Comparison of ENCODE assay signal across 31 cellular contexts in the genomic region with DNA sequence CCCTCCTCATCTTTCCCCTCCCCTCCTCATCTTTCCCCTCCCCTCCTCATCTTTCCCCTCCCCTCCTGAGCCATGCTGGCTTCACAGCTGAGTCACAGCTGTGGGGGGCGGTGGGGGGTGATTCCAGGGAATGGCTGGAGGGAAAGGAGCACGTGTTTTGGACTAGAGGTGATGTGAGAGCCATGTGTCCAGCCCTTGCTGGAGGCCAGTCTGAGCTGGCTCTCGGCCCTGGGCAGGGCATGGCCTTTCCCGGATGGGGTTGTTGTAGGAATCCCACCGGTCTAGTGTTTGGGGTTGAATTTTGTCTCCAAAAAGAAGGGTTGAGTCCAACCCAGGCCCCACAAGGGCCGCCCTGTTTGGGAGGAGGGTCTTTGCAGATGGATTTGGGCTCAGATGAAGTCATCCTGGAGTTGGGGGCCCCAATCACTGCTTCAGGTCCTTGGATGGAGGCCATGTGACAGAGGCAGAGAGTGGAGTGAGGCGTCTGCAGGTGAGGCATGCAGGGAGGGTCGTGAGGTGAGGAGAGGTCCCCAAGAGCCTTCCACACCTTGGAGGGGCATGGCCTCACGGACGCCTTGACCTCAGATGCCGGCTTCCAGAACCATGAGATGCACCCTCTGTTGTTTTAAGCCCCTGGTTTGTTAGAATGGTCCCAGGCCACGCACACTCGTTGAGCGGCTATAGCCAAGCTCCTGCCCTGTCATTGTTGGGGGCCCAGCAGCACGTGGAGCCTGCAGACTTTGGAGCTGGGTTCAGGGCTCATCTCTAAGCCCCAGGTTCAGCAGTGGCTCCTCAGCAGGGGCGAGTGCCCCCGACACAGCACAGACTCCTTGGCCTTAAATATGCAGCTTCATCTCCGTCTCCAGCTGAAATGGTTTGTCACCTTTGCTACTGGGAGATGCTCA.
DNase-seq lines count a peak whose midpoint lies in the region; ATAC-seq and TF ChIP-seq lines count a peak whose summit lies in the region.
"Had no signal": no experiment of that assay in that cellular context is flagged by ENCODE, and none has a peak within 500 bp of the region (broad histone marks: within the 10 kb centered on the region; RNA-seq: fewer than 3 reads in every experiment).

No MANE protein-coding gene starts in this region.

- CTCF ChIA-PET in activated CD4-positive, alpha-beta T cell treated with anti-CD3 and anti-CD28 coated beads for 36 hours (lab: Charles Lee) = no interaction called here

- no peak for TF ChIP-seq CTCF in spleen (IDR thresholded peaks at IDR 0.05 in 8 of 11, conservative IDR thresholded peaks at IDR 0.05 in 3 of 11)

- intact Hi-C loops in activated CD4-positive, alpha-beta T cell treated with anti-CD3 and anti-CD28 coated beads for 36 hours (cut with DNase I, micrococcal nuclease) = no loop called here
- intact Hi-C loops in spleen (cut with DNase I; ENCODE audit: low total_unique reads) = no loop called here

- H3K27ac ChIP-seq in spleen = no peak overlapping the region
- no peak overlapping the region for H3K27ac ChIP-seq in SJCRH30
- H3K27ac ChIP-seq: 22Rv1, C4-2B, esophagus squamous epithelium, RWPE1, skin epidermis had no signal

- POLR2A ChIA-PET in activated CD4-positive, alpha-beta T cell treated with anti-CD3 and anti-CD28 coated beads for 36 hours (lab: Charles Lee) = no interaction called here

- no peak for TF ChIP-seq POLR2A in spleen (IDR thresholded peaks at IDR 0.05)

- H3K9me3 Mint-ChIP-seq in activated CD4-positive, alpha-beta T cell treated with anti-CD3 and anti-CD28 coated beads for 36 hours (ENCODE audit: low read depth) = no peaks in the 10 kb centered on the region
- H3K9me3 Mint-ChIP-seq: activated CD8-positive, alpha-beta T cell treated with anti-CD3 and anti-CD28 coated beads for 36 hours; activated naive CD8-positive, alpha-beta T cell treated with anti-CD3 and anti-CD28 coated beads, Interleukin-2, amount 10 ng/mL, durations not matched to agents 7 days and 5 days; central memory CD8-positive, alpha-beta T cell; T-helper 1 cell treated with Interleukin-12 subunit alpha and Interleukin-12 subunit beta and Interleukin-4 antibody, amounts not matched to agents 30 μg/mL and 1 μg/mL, for 36 hours had no signal

- no peak overlapping the region for H3K4me3 Mint-ChIP-seq in activated CD4-positive, alpha-beta T cell treated with anti-CD3 and anti-CD28 coated beads for 36 hours
- H3K4me3 Mint-ChIP-seq: activated CD8-positive, alpha-beta T cell treated with anti-CD3 and anti-CD28 coated beads for 36 hours; activated naive CD8-positive, alpha-beta T cell treated with anti-CD3 and anti-CD28 coated beads, Interleukin-2, amount 10 ng/mL, durations not matched to agents 7 days and 5 days; central memory CD8-positive, alpha-beta T cell; naive thymus-derived CD4-positive, alpha-beta T cell; T-helper 1 cell treated with Interleukin-12 subunit alpha and Interleukin-12 subunit beta and Interleukin-4 antibody, amounts not matched to agents 30 μg/mL and 1 μg/mL, for 36 hours had no signal

- 83 to 90% (median 88%) methylated on average over 15 to 18 of the region's 18 CpGs for WGBS in spleen, 5 donors

- no peak for ATAC-seq in activated CD4-positive, alpha-beta T cell treated with anti-CD3 and anti-CD28 coated beads for 36 hours
- peak; percentile 9 for ATAC-seq in esophagus mucosa
- ATAC-seq: activated CD8-positive, alpha-beta T cell treated with anti-CD3 and anti-CD28 coated beads for 36 hours; HCT116; naive thymus-derived CD4-positive, alpha-beta T cell had no signal

- H3K4me3 ChIP-seq in spleen = no peak overlapping the region
- no peak overlapping the region for H3K4me3 ChIP-seq in SJCRH30
- H3K4me3 ChIP-seq: esophagus squamous epithelium, skin epidermis had no signal

- H3K9me3 ChIP-seq in spleen = no peaks in the 10 kb centered on the region
- no peaks in the 10 kb centered on the region for H3K9me3 ChIP-seq in SJCRH30 (replicated peaks)
- H3K9me3 ChIP-seq: esophagus squamous epithelium, SK-N-SH had no signal

- H3K27me3 ChIP-seq in spleen (replicated peaks in 1 of 7) = peaks cover 0 to 3% (median 0%) of the 10 kb centered on the region in 7 donors
- peaks cover 4% of the 10 kb centered on the region; the same call in 1 of the 2 replicates for H3K27me3 ChIP-seq in SJCRH30

- no peak overlapping the region for H3K27ac Mint-ChIP-seq in activated CD4-positive, alpha-beta T cell treated with anti-CD3 and anti-CD28 coated beads for 36 hours
- H3K27ac Mint-ChIP-seq: activated CD8-positive, alpha-beta T cell treated with anti-CD3 and anti-CD28 coated beads for 36 hours; stimulated activated naive B cell treated with anti-CD40 and anti-IgM and Interleukin-4, amounts not matched to agents 10 μg/mL and 1 μg/mL and 100 μg/mL, for 72 hours; T-helper 1 cell treated with Interleukin-12 subunit alpha and Interleukin-12 subunit beta and Interleukin-4 antibody, amounts not matched to agents 30 μg/mL and 1 μg/mL, for 36 hours had no signal

- peaks cover 1% of the 10 kb centered on the region for H3K27me3 Mint-ChIP-seq in activated CD4-positive, alpha-beta T cell treated with anti-CD3 and anti-CD28 coated beads for 36 hours
- H3K27me3 Mint-ChIP-seq: activated CD8-positive, alpha-beta T cell treated with anti-CD3 and anti-CD28 coated beads for 36 hours; activated naive CD8-positive, alpha-beta T cell treated with anti-CD3 and anti-CD28 coated beads, Interleukin-2, amount 10 ng/mL, durations not matched to agents 7 days and 5 days had no signal

- no peaks in the 10 kb centered on the region for H3K36me3 Mint-ChIP-seq in activated CD4-positive, alpha-beta T cell treated with anti-CD3 and anti-CD28 coated beads for 36 hours (ENCODE audit: low read depth)
- H3K36me3 Mint-ChIP-seq: activated naive CD8-positive, alpha-beta T cell treated with anti-CD3 and anti-CD28 coated beads, Interleukin-2, amount 10 ng/mL, durations not matched to agents 7 days and 5 days had no signal

- H3K4me1 ChIP-seq in spleen (peaks cover 0 to under 1% (median 0%) of the 10 kb centered on the region in 6 donors), SJCRH30 (no peaks in the 10 kb centered on the region)
- H3K4me1 ChIP-seq: esophagus squamous epithelium had no signal

- DNase-seq in activated CD4-positive, alpha-beta T cell treated with anti-CD3 and anti-CD28 coated beads for 1 hour = peak; percentile 4
- no peak for DNase-seq in activated CD4-positive, alpha-beta T cell treated with anti-CD3 and anti-CD28 coated beads for 36 hours
- DNase-seq in RPMI7951 (ENCODE audit: low read depth) = peak; percentile 55
- DNase-seq in spleen = peak; percentile 47
- DNase-seq in pons (ENCODE audit: low spot score) = no peak
- no peak for DNase-seq in SJCRH30
- no peak for DNase-seq in 8988T
- DNase-seq: activated CD8-positive, alpha-beta T cell treated with anti-CD3 and anti-CD28 coated beads for 36 hours; activated gamma-delta T cell; activated naive CD8-positive, alpha-beta T cell treated with anti-CD3 and anti-CD28 coated beads, Interleukin-2, amount 10 ng/mL, durations not matched to agents 7 days and 5 days; COR-L47; dermis blood vessel endothelial cell; esophagus squamous epithelium; foreskin melanocyte; GDM1; Kasumi-1; naive thymus-derived CD4-positive, alpha-beta T cell; NCI-H146; NCI-H345; NCI-H82; SK-N-SH; stimulated activated naive B cell treated with anti-CD40 and anti-IgM and Interleukin-4, amounts not matched to agents 10 μg/mL and 1 μg/mL and 100 μg/mL, for 72 hours; substantia nigra had no signal

- H3K36me3 ChIP-seq in spleen (no peaks in the 10 kb centered on the region), SJCRH30 (no peaks in the 10 kb centered on the region)
- H3K36me3 ChIP-seq: esophagus squamous epithelium had no signal

- peaks cover 2% of the 10 kb centered on the region for H3K4me1 Mint-ChIP-seq in activated CD4-positive, alpha-beta T cell treated with anti-CD3 and anti-CD28 coated beads for 36 hours

Comparison
In these comparisons a context has a peak if more than half of its experiments do, and no peak if none do; other contexts are left out.
1. DNase-seq: peak in activated CD4-positive, alpha-beta T cell treated with anti-CD3 and anti-CD28 coated beads for 1 hour (single experiment), RPMI7951 (single experiment) and spleen (single experiment); none in activated CD4-positive, alpha-beta T cell treated with anti-CD3 and anti-CD28 coated beads for 36 hours (single experiment), pons (single experiment), SJCRH30 (0 of 2) and 8988T (single experiment).